8 cellular contexts compared by ENCODE assay signal in the genomic region with DNA sequence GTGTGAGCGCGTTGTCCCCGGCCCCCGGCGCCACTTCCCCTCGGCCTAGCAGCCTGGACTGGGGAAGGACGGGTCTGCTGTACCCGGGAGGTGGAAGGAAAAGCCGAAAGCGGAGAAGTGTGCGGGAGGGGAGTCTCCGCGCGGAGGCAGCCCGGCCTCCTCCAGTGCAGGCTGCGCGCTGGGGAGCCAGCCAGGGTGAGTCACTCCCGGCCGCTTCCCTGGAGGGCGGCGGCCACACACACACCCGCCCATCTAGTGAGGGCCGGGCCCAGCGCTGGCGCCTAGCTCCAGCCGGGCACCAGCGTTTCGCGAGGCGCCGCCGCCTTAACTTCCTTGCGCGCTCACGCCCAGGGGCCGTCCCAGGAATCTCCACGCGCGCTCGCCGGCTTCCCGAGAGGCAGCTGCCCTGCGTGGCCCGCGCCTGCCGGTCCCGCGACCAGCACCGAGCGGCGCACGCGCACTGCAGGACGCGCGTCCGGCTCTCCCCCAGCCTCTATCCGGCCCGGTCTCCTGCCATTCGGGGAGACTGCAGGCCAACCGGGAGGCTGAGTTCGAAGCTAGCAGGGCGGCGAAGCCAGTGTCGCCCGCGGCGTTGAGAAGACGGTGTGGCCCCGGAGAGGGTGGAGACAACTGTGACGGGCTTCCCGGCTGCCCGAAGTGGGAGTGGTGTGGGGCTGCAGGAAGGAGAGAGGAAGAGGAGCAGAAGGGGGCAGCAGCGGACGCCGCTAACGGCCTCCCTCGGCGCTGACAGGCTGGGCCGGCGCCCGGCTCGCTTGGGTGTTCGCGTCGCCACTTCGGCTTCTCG. TPM values are rescaled to one million over a fixed set of nuclear protein-coding genes. Genes with fewer than 3 reads are reported as not detected.
DNase-seq lines count a peak whose midpoint lies in the region; ATAC-seq, FAIRE-seq and TF ChIP-seq lines count a peak whose summit lies in the region.

Gene JAK2 (plus strand): TSS at position 702 of the 805 bp plus-strand sequence. CDS start 36,716 bp downstream, outside the sequence.

- H4K20me1 ChIP-seq in OCI-LY3 (ENCODE audit: insufficient read depth, low read length) = 0 out of 2 replicates have a peak, but pooled peaks cover 4% of the 10 kb centered on the region

- H3K4me3 ChIP-seq in OCI-LY3 (ENCODE audit: low read length) = peak within 1 kb of the TSS; percentile 79
- H3K4me3 ChIP-seq in epithelial cell of proximal tubule (ENCODE audit: low read depth, low read length) = peak within 1 kb of the TSS; percentile 75
- peak within 1 kb of the TSS; percentile 76 to 77 for H3K4me3 ChIP-seq in muscle layer of colon (ENCODE audit: low read depth in 1 of 2, low read length in 2 of 2)

- DNase-seq in D341Med (ENCODE audit: low spot score) = peak; percentile 87
- DNase-seq in HTR-8/SVneo (ENCODE audit: insufficient read length, low spot score) = peak; percentile 81
- peak; percentile 76 for DNase-seq in activated T-cell treated with anti-CD3 and anti-CD28 coated beads for 24 hours (ENCODE audit: low read depth)
- DNase-seq in epithelial cell of proximal tubule (ENCODE audit: low read depth) = peak; percentile 45
- DNase-seq in stimulated activated CD8-positive, alpha-beta memory T cell treated with anti-CD3 and anti-CD28 coated beads, Interleukin-7, amount 100 ng/mL, for 24 hours (ENCODE audit: low read depth) = peak; percentile 52

- H3K27ac ChIP-seq in OCI-LY3 (ENCODE audit: low read length) (peak within 1 kb of the TSS; percentile 78), muscle layer of colon (ENCODE audit: low read depth, low read length) (peak within 1 kb of the TSS; percentile 80)

- peak within 1 kb of the TSS; percentile 71 for H3K4me2 ChIP-seq in OCI-LY3 (ENCODE audit: low read length)

- no peaks in the 10 kb centered on the region for H3K27me3 ChIP-seq in OCI-LY3 (ENCODE audit: low read depth, low read length)
- no peaks in the 10 kb centered on the region for H3K27me3 ChIP-seq in muscle layer of colon (ENCODE audit: control insufficient read depth in 1 of 2, insufficient read depth in 2 of 2, low read length in 2 of 2)

- no peaks in the 10 kb centered on the region for H3K9me3 ChIP-seq in OCI-LY3 (ENCODE audit: insufficient read depth, low read length)
- no peaks in the 10 kb centered on the region for H3K9me3 ChIP-seq in muscle layer of colon (ENCODE audit: low read length)

- H3K4me1 ChIP-seq in OCI-LY3 (ENCODE audit: low read length) (peaks cover 47% of the 10 kb centered on the region), muscle layer of colon (ENCODE audit: insufficient read depth, low read length) (peaks cover 24% of the 10 kb centered on the region)

- peak; percentile 62 for FAIRE-seq in HTR-8/SVneo (lab: Jason Lieb, UNC)

- TF ChIP-seq CTCF in OCI-LY3 (IDR thresholded peaks at IDR 0.05; ENCODE audit: low read depth, low read length) (peak; percentile 35; the same call in 1 of the 2 replicates), epithelial cell of proximal tubule (conservative IDR thresholded peaks at IDR 0.05; ENCODE audit: low read depth, low read length) (peak; percentile 24)

- peak within 1 kb of the TSS; percentile 83 for H3K9ac ChIP-seq in OCI-LY3 (ENCODE audit: low read length)
- peak within 1 kb of the TSS; percentile 90 for H3K9ac ChIP-seq in muscle layer of colon (ENCODE audit: low read length)

- H3K36me3 ChIP-seq in OCI-LY3 (replicated peaks; ENCODE audit: low read depth, low read length) = no peaks in the 10 kb centered on the region
- no peaks in the 10 kb centered on the region for H3K36me3 ChIP-seq in muscle layer of colon (ENCODE audit: insufficient read depth, low read length)

- peaks cover 8% of the 10 kb centered on the region for H3K79me2 ChIP-seq in OCI-LY3 (ENCODE audit: low read length)

- H2AFZ ChIP-seq in OCI-LY3 (ENCODE audit: low read depth, low read length) = peak within 1 kb of the TSS; percentile 44; the same call in 1 of the 2 replicates

- peak; percentile 64 for ATAC-seq in GM21367 (IDR thresholded peaks at IDR 0.05; ENCODE audit: unreplicated experiment)

RNA-seq across cellular contexts. Expression of gene JAK2, which starts in this region (rescaled TPM):
- 3.0 and 7.1 TPM in 2 replicates for total RNA-seq in epithelial cell of proximal tubule

Comparison
In these comparisons a context has a peak if more than half of its experiments do, and no peak if none do; other contexts are left out.
1. Peak in every context shown above with its lines: DNase-seq, ATAC-seq, H3K4me3 ChIP-seq and H3K27ac ChIP-seq.